In genomic region chr18:63074987-63075404, GRCh38 we compare ENCODE assay signal across 8 cellular contexts.
A peak's percentile ranks its signal among the peaks of the same experiment; 100 is the strongest.
DNase-seq lines count a peak whose midpoint lies in the region; ATAC-seq, FAIRE-seq and TF ChIP-seq lines count a peak whose summit lies in the region.

No MANE protein-coding gene starts in this region.

- ATAC-seq in HG02970 (IDR thresholded peaks at IDR 0.05; ENCODE audit: low FRiP score, unreplicated experiment): no peak

- peak overlapping the region; percentile 38 for H3K27ac Mint-ChIP-seq in T-helper 2 cell treated with Interferon-gamma antibody and Interleukin-4, amounts not matched to agents 5 μg/mL and 100 μg/mL, for 36 hours

- H3K9me3 Mint-ChIP-seq in T-helper 2 cell treated with Interferon-gamma antibody and Interleukin-4, amounts not matched to agents 5 μg/mL and 100 μg/mL, for 36 hours: peaks cover 9% of the 10 kb centered on the region

- H3K4me3 ChIP-seq in MG63 (peak overlapping the region; percentile 48), astrocyte of the spinal cord (ENCODE audit: low read depth, low read length) (peak overlapping the region; percentile 46), retinal pigment epithelial cell (ENCODE audit: low read length) (peak overlapping the region; percentile 49)

- in situ Hi-C loops in astrocyte of the spinal cord (cut with HindIII; ENCODE audit: low sequenced_read_pairs): no loop called here

- peaks cover 13% of the 10 kb centered on the region for H3K27me3 Mint-ChIP-seq in T-helper 2 cell treated with Interferon-gamma antibody and Interleukin-4, amounts not matched to agents 5 μg/mL and 100 μg/mL, for 36 hours (ENCODE audit: low read depth)

- peaks cover 3% of the 10 kb centered on the region; the same call in 1 of the 2 replicates for H3K9me3 ChIP-seq in MG63

- H3K4me3 Mint-ChIP-seq in T-helper 2 cell treated with Interferon-gamma antibody and Interleukin-4, amounts not matched to agents 5 μg/mL and 100 μg/mL, for 36 hours: peak overlapping the region; percentile 77

- no peaks in the 10 kb centered on the region for H3K36me3 ChIP-seq in MG63

- peak; percentile 97 for FAIRE-seq in GM19239 (lab: Jason Lieb, UNC)

- H3K36me3 Mint-ChIP-seq in T-helper 2 cell treated with Interferon-gamma antibody and Interleukin-4, amounts not matched to agents 5 μg/mL and 100 μg/mL, for 36 hours (ENCODE audit: low read depth): peaks cover 3% of the 10 kb centered on the region

- DNase-seq in AG08395 (ENCODE audit: low spot score): peak; percentile 86
- peak; percentile 28 for DNase-seq in GM19239 (ENCODE audit: insufficient read length, low spot score)
- peak; percentile 78 for DNase-seq in MG63
- DNase-seq in T-helper 2 cell treated with Interferon-gamma antibody and Interleukin-4, amounts not matched to agents 5 μg/mL and 100 μg/mL, for 36 hours (ENCODE audit: low spot score): peak; percentile 61
- peak; percentile 23 for DNase-seq in astrocyte of the spinal cord (ENCODE audit: low read depth, low spot score)
- DNase-seq in hippocampal formation (lab: John Stamatoyannopoulos, UW): peak; percentile 61 to 83
- DNase-seq in retinal pigment epithelial cell (ENCODE audit: low read depth): no peak

- peaks cover 2% of the 10 kb centered on the region; the same call in 1 of the 2 replicates for H3K27me3 ChIP-seq in MG63

- H3K4me1 Mint-ChIP-seq in T-helper 2 cell treated with Interferon-gamma antibody and Interleukin-4, amounts not matched to agents 5 μg/mL and 100 μg/mL, for 36 hours (ENCODE audit: low read depth): peaks cover 18% of the 10 kb centered on the region

- TF ChIP-seq CTCF in astrocyte of the spinal cord (IDR thresholded peaks at IDR 0.05; ENCODE audit: low read depth, low read length) (no peak), retinal pigment epithelial cell (conservative IDR thresholded peaks at IDR 0.05; ENCODE audit: low read depth, low read length) (no peak)
